ENCODE assay signal across 13 cellular contexts in the genomic region with DNA sequence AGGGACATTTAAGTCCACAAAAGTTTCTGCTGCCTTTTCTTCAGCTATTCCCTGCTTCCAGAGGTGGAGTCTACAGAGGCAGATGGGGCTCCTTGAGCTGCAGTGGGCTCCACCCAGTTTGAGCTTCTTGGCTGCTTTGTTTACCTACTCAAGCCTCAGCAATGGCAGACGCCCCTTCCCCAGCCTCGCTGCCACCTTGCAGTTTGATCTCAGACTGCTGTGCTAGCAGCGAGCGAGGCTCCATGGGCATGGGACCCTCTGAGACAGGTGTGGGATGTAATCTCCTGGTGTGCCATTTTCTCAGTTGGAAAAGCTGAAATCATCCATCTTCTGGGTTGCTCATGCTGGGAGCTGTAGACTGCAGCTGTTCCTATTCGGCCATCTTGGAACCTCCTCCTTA. TPM values are rescaled to one million over a fixed set of nuclear protein-coding genes. Genes with fewer than 3 reads are reported as not detected.
DNase-seq lines count a peak whose midpoint lies in the region; ATAC-seq, FAIRE-seq and TF ChIP-seq lines count a peak whose summit lies in the region.
"Not testable (repeated sequence)": the region's sequence is repeated elsewhere in the genome, so short reads cannot be mapped to it uniquely, and the experiment has no call there.
"Had no signal": no experiment of that assay in that cellular context is flagged by ENCODE, and none has a peak within 500 bp of the region (broad histone marks: within the 10 kb centered on the region; RNA-seq: fewer than 3 reads in every experiment).

No MANE protein-coding gene starts in this region.

- DNase-seq in Right ventricle myocardium inferior (ENCODE audit: missing footprints): peak; percentile 57
- DNase-seq in kidney: peak; percentile 41

- H3K9me3 ChIP-seq in kidney (ENCODE audit: control insufficient read depth in 1 of 2, low read length in 2 of 2): not testable (repeated sequence)

- not testable (repeated sequence) for H3K4me3 ChIP-seq in kidney (ENCODE audit: low read length in 2 of 2)

- H3K27ac ChIP-seq in kidney (ENCODE audit: low read depth in 2 of 2, low read length in 2 of 2): not testable (repeated sequence)

- not testable (repeated sequence) for H3K4me1 ChIP-seq in kidney (ENCODE audit: control insufficient read depth in 1 of 2, insufficient read depth in 1 of 2, low read depth in 1 of 2, low read length in 2 of 2)

- not testable (repeated sequence) for H3K36me3 ChIP-seq in kidney (ENCODE audit: control insufficient read depth in 1 of 2, insufficient read depth in 2 of 2, low read length in 2 of 2)

- not testable (repeated sequence) for ATAC-seq in Right ventricle myocardium inferior

- intact Hi-C loops in Right ventricle myocardium inferior (cut with DNase I); kidney (cut with DNase I): not testable (repeated sequence)

- not testable (repeated sequence) for H3K9ac ChIP-seq in kidney (ENCODE audit: low read length in 2 of 2)

- not testable (repeated sequence) for FAIRE-seq in kidney (lab: Jason Lieb, UNC)

- not testable (repeated sequence) for TF ChIP-seq CTCF in kidney (IDR thresholded peaks at IDR 0.05; ENCODE audit: borderline replicate concordance, extremely low read depth, insufficient read depth)

RNA-seq across cellular contexts. Expression of gene PLSCR2, which starts 29.1 kb away (rescaled TPM):
- total RNA-seq in Right ventricle myocardium inferior (not detected), kidney (1.4 TPM)
- polyA plus RNA-seq in kidney (ENCODE audit: insufficient read depth, low read depth, low replicate concordance): not detected
- total RNA-seq: A172; A673; Caco-2; CD4-positive, alpha-beta T cell; CD4-positive, CD25-positive, alpha-beta regulatory T cell; CD8-positive, alpha-beta memory T cell; CD8-positive, alpha-beta T cell; Daoy had no signal
- polyA plus RNA-seq: AG04450; BJ; CD14-positive monocyte; CD8-positive, alpha-beta memory T cell had no signal
